ENCODE assay signal across 2 cellular contexts in the genomic region with DNA sequence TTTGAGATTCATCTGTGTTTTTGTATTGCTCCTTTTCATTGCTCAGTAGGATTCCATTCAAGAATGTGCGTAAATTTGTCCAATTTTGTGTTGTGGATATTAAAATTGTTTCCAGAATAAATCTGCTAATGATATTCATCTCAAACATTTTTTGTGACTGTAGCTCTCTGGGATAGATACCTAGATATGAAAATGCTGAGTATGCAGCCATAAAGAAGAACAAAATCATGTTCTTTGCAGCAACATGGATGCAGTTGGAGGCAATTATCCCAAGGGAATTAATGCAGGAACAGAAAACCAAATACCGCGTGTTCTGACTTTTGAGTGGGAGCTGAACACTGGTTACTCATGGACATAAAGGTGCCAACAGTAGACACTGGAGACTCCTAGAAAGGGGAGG.
TF ChIP-seq lines count a peak whose summit lies in the region.

No MANE protein-coding gene starts in this region.

TF ChIP-seq in HepG2, 621 proteins besides CTCF, POLR2A, EP300 and RAD21:
- peak; percentile 71 to 79 for TF ChIP-seq MAFK (conservative IDR thresholded peaks at IDR 0.05 in 1 of 2, IDR thresholded peaks at IDR 0.05 in 1 of 2; ENCODE audit: low read length in 2 of 2)
- no peak for TF ChIP-seq ZNF253 (CRISPR knock-in tag; IDR thresholded peaks at IDR 0.05; ENCODE audit: borderline replicate concordance)
- peak; percentile 62 for TF ChIP-seq MAFF (IDR thresholded peaks at IDR 0.05; ENCODE audit: low read depth, low read length)

TF ChIP-seq in K562, 482 proteins besides CTCF, POLR2A, EP300 and RAD21:
- TF ChIP-seq RHOXF2B (CRISPR knock-in tag; conservative IDR thresholded peaks at IDR 0.05) (no peak), ZNF316 (IDR thresholded peaks at IDR 0.05) (peak; percentile 42), MAFF (IDR thresholded peaks at IDR 0.05; ENCODE audit: low read length) (no peak), SMARCE1 (IDR thresholded peaks at IDR 0.05) (no peak)
- TF ChIP-seq, protein P1, sequence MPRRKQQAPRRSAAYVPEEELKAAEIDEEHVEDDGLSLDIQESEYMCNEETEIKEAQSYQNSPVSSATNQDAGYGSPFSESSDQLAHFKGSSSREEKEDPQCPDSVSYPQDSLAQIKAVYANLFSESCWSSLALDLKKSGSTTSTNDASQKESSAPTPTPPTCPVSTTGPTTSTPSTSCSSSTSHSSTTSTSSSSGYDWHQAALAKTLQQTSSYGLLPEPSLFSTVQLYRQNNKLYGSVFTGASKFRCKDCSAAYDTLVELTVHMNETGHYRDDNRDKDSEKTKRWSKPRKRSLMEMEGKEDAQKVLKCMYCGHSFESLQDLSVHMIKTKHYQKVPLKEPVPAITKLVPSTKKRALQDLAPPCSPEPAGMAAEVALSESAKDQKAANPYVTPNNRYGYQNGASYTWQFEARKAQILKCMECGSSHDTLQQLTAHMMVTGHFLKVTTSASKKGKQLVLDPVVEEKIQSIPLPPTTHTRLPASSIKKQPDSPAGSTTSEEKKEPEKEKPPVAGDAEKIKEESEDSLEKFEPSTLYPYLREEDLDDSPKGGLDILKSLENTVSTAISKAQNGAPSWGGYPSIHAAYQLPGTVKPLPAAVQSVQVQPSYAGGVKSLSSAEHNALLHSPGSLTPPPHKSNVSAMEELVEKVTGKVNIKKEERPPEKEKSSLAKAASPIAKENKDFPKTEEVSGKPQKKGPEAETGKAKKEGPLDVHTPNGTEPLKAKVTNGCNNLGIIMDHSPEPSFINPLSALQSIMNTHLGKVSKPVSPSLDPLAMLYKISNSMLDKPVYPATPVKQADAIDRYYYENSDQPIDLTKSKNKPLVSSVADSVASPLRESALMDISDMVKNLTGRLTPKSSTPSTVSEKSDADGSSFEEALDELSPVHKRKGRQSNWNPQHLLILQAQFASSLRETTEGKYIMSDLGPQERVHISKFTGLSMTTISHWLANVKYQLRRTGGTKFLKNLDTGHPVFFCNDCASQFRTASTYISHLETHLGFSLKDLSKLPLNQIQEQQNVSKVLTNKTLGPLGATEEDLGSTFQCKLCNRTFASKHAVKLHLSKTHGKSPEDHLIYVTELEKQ (CRISPR knock-in tag; IDR thresholded peaks at IDR 0.05) = no peak
- TF ChIP-seq, protein P2, sequence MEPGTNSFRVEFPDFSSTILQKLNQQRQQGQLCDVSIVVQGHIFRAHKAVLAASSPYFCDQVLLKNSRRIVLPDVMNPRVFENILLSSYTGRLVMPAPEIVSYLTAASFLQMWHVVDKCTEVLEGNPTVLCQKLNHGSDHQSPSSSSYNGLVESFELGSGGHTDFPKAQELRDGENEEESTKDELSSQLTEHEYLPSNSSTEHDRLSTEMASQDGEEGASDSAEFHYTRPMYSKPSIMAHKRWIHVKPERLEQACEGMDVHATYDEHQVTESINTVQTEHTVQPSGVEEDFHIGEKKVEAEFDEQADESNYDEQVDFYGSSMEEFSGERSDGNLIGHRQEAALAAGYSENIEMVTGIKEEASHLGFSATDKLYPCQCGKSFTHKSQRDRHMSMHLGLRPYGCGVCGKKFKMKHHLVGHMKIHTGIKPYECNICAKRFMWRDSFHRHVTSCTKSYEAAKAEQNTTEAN (CRISPR knock-in tag; IDR thresholded peaks at IDR 0.05) = no peak
